Comparison of ENCODE assay signal across 12 cellular contexts in genomic region chr9:37030591-37030939, GRCh38. TPM values are rescaled to one million over a fixed set of nuclear protein-coding genes. Genes with fewer than 3 reads are reported as not detected.
DNase-seq lines count a peak whose midpoint lies in the region; FAIRE-seq and TF ChIP-seq lines count a peak whose summit lies in the region.
"Had no signal": no experiment of that assay in that cellular context is flagged by ENCODE, and none has a peak within 500 bp of the region (broad histone marks: within the 10 kb centered on the region; RNA-seq: fewer than 3 reads in every experiment).

No MANE protein-coding gene starts in this region.

- peaks cover 47% of the 10 kb centered on the region for H3K4me1 ChIP-seq in DOHH2 (ENCODE audit: control insufficient read depth, low read length)
- H3K4me1 ChIP-seq in Karpas-422 (ENCODE audit: low read length) = peaks cover 63% of the 10 kb centered on the region
- peaks cover 14% of the 10 kb centered on the region for H3K4me1 ChIP-seq in iPS-15b (ENCODE audit: control insufficient read depth, insufficient read depth, low read length)
- H3K4me1 ChIP-seq in GM23248 (ENCODE audit: insufficient read depth) = no peaks in the 10 kb centered on the region

- FAIRE-seq in GM19239 (lab: Jason Lieb, UNC) = peak; percentile 99
- FAIRE-seq: pancreas had no signal

- peaks cover 49% of the 10 kb centered on the region for H3F3A ChIP-seq in DOHH2 (ENCODE audit: control insufficient read depth, insufficient read depth)
- no peaks in the 10 kb centered on the region for H3F3A ChIP-seq in GM23248 (ENCODE audit: insufficient read depth)

- H3K9me2 ChIP-seq in DOHH2 (replicated peaks; ENCODE audit: control insufficient read depth, low read length) (no peaks in the 10 kb centered on the region), Karpas-422 (replicated peaks; ENCODE audit: insufficient read depth, low read length) (no peaks in the 10 kb centered on the region), GM23248 (ENCODE audit: insufficient read depth) (no peaks in the 10 kb centered on the region)

- no peak for DNase-seq in GM19239 (ENCODE audit: insufficient read length, low spot score)
- peak; percentile 88 for DNase-seq in Karpas-422
- no peak for DNase-seq in GM23248
- no peak for DNase-seq in GM19240 (ENCODE audit: insufficient read length, low spot score)
- DNase-seq in A172 (ENCODE audit: low spot score) = no peak
- DNase-seq in cardiac septum (ENCODE audit: low spot score) = no peak
- DNase-seq: activated CD8-positive, alpha-beta memory T cell treated with anti-CD3 and anti-CD28 coated beads, Interleukin-2, amount 50 U/mL, for 48 hours; left cardiac atrium had no signal

- no peak overlapping the region for H2AFZ ChIP-seq in Karpas-422 (ENCODE audit: low read length)
- no peak overlapping the region for H2AFZ ChIP-seq in GM23248

- H3K79me2 ChIP-seq in DOHH2 (ENCODE audit: control insufficient read depth, low read length) (peaks cover 98% of the 10 kb centered on the region), Karpas-422 (ENCODE audit: low read length) (peaks cover 86% of the 10 kb centered on the region), GM23248 (ENCODE audit: insufficient read depth) (no peaks in the 10 kb centered on the region)

- in situ Hi-C loops in GM23248 (cut with MboI) = no loop called here

- H3K9ac ChIP-seq in Karpas-422 (ENCODE audit: low read length) = peak overlapping the region; percentile 92
- H3K9ac ChIP-seq in iPS-15b (ENCODE audit: low read depth, low read length) = no peak overlapping the region
- H3K9ac ChIP-seq in GM23248 = no peak overlapping the region

- H3K27me3 ChIP-seq in DOHH2 (ENCODE audit: control insufficient read depth, low read length) = no peaks in the 10 kb centered on the region
- H3K27me3 ChIP-seq in Karpas-422 (ENCODE audit: low read length) = no peaks in the 10 kb centered on the region
- peaks cover 96% of the 10 kb centered on the region for H3K27me3 ChIP-seq in iPS-15b (ENCODE audit: control insufficient read depth, insufficient read depth, low read length)
- peaks cover 95% of the 10 kb centered on the region for H3K27me3 ChIP-seq in GM23248 (replicated peaks; ENCODE audit: insufficient read depth)

- TF ChIP-seq CTCF in DOHH2 (IDR thresholded peaks at IDR 0.05; ENCODE audit: low read depth, low read length, poor library complexity, severe bottlenecking) = no peak

- no peaks in the 10 kb centered on the region for H3K9me3 ChIP-seq in DOHH2 (ENCODE audit: control insufficient read depth, insufficient read depth, low read length)
- no peaks in the 10 kb centered on the region for H3K9me3 ChIP-seq in Karpas-422 (ENCODE audit: low read length)
- H3K9me3 ChIP-seq in iPS-15b (ENCODE audit: control insufficient read depth, insufficient read depth, low read length) = no peaks in the 10 kb centered on the region
- H3K9me3 ChIP-seq in GM23248 (ENCODE audit: low read depth) = no peaks in the 10 kb centered on the region
- H3K9me3 ChIP-seq: pancreas had no signal

- H3K4me3 ChIP-seq in DOHH2 (ENCODE audit: low read length) = peak overlapping the region; percentile 87
- peak overlapping the region; percentile 83 for H3K4me3 ChIP-seq in Karpas-422 (ENCODE audit: low read length)
- H3K4me3 ChIP-seq in iPS-15b (ENCODE audit: low read depth, low read length) = peak overlapping the region; percentile 56
- no peak overlapping the region for H3K4me3 ChIP-seq in GM23248
- H3K4me3 ChIP-seq: cardiac muscle cell, pancreas had no signal

- WGBS in GM23248 (ENCODE audit: low coverage in 1 of 2, low lambda C conversion rate in 2 of 2, missing lambda C conversion rate in 2 of 2), 2 experiments = 1 to 2% methylated on average over 9 of the region's 9 CpGs

- H3K4me2 ChIP-seq in DOHH2 (ENCODE audit: low read length) (peak overlapping the region; percentile 98), Karpas-422 (ENCODE audit: low read depth, low read length, poor library complexity, severe bottlenecking) (peak overlapping the region; percentile 97), GM23248 (ENCODE audit: unreplicated experiment) (no peak overlapping the region)

- intact Hi-C loops in cardiac septum (cut with DNase I) = no loop called here

- H3K27ac ChIP-seq in DOHH2 (ENCODE audit: low read depth, low read length) = peak overlapping the region; percentile 98
- peak overlapping the region; percentile 92 for H3K27ac ChIP-seq in Karpas-422 (ENCODE audit: low read length)
- no peak overlapping the region for H3K27ac ChIP-seq in GM23248
- H3K27ac ChIP-seq: cardiac muscle cell, pancreas had no signal

- H4K20me1 ChIP-seq in DOHH2 (ENCODE audit: control insufficient read depth, insufficient read depth, low read depth, low read length) (peaks cover 10% of the 10 kb centered on the region; the same call in 1 of the 2 replicates), Karpas-422 (ENCODE audit: insufficient read depth, low read depth, low read length) (peaks cover 11% of the 10 kb centered on the region; the same call in 1 of the 2 replicates), GM23248 (ENCODE audit: insufficient read depth) (no peaks in the 10 kb centered on the region)

- H3K36me3 ChIP-seq in DOHH2 (ENCODE audit: control insufficient read depth, low read length) = peaks cover 81% of the 10 kb centered on the region
- peaks cover 4% of the 10 kb centered on the region; the same call in 1 of the 2 replicates for H3K36me3 ChIP-seq in Karpas-422 (ENCODE audit: insufficient read depth, low read length)
- H3K36me3 ChIP-seq in iPS-15b (ENCODE audit: control insufficient read depth, insufficient read depth, low read length) = no peaks in the 10 kb centered on the region
- H3K36me3 ChIP-seq in GM23248 (ENCODE audit: low read depth) = no peaks in the 10 kb centered on the region
- H3K36me3 ChIP-seq: cardiac muscle cell, pancreas had no signal

RNA-seq across cellular contexts. Expression of gene PAX5, which starts 3.5 kb away (rescaled TPM):
- total RNA-seq in Karpas-422 (2014; rRNA removed; shearing (Covaris generic); ENCODE audit: low replicate concordance) = 88.9 and 93.3 TPM in 2 replicates
- not detected in 2 replicates for total RNA-seq in GM23248 (2014; rRNA removed; shearing (Covaris generic))
- polyA plus RNA-seq in GM23248 (2016; fragmentation: Nextera tagmentation; extraction: Ambion mirVana) = 0.09 TPM in 1 of 2 replicates, not detected in the other
- total RNA-seq in A172 (2014; rRNA removed; shearing (Covaris generic)) = 0.03 TPM in 1 of 2 replicates, not detected in the other
- total RNA-seq in cardiac septum = not detected
- total RNA-seq: cardiac muscle cell had no signal
- polyA plus RNA-seq: cardiac muscle cell had no signal

Comparison
In these comparisons a context has a peak if more than half of its experiments do, and no peak if none do; other contexts are left out.
1. RNA of gene PAX5, which starts 3.5 kb away (total RNA-seq): 88.9 to 93.3 TPM in Karpas-422; 0.03 TPM in A172, not detected in GM23248 and not detected in cardiac septum (single experiment); every median in the first group is over 10 times any median in the second.